In the genomic region with DNA sequence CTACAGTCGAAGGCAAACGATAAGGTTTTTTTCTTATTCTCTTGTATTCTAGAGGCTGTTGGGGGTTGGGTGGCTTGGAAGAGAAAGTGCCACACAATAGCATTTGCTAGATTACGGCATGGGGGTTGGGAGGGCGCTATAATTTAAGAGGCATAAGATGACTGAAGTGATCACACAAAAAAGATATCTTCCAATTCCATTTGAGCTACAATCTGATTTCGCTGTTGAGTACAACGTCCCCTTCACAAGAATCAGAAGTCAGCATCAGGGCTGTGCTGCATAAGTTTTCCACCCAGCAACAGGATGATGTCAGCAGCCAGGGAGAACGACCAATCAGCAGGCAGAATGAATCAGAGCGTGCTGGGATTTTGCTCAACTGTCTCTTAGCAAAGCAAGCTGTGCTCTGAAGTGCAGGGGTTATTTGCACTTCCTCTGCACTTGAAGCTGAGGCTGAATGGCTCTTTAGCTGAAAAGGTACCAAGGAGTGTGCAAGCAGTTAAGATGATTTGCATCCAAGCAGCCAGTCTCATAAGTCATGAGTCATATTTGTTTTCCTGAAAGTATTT, we compare ENCODE assay signal across 1 cellular context.
A peak's percentile ranks its signal among the peaks of the same experiment; 100 is the strongest.
TF ChIP-seq lines count a peak whose summit lies in the region.

No MANE protein-coding gene starts in this region.

TF ChIP-seq in GM12878, 131 proteins besides CTCF, POLR2A, EP300 and RAD21 (continued from another document):
- no peak; the same call in 1 of the 2 replicates for TF ChIP-seq EED (IDR thresholded peaks at IDR 0.05; ENCODE audit: low read depth)
- TF ChIP-seq CHD4 (IDR thresholded peaks at IDR 0.05): no peak
- TF ChIP-seq NR2C2 (IDR thresholded peaks at IDR 0.05; ENCODE audit: borderline replicate concordance, control insufficient read depth, insufficient read length, low read depth): no peak
- TF ChIP-seq, protein P1, sequence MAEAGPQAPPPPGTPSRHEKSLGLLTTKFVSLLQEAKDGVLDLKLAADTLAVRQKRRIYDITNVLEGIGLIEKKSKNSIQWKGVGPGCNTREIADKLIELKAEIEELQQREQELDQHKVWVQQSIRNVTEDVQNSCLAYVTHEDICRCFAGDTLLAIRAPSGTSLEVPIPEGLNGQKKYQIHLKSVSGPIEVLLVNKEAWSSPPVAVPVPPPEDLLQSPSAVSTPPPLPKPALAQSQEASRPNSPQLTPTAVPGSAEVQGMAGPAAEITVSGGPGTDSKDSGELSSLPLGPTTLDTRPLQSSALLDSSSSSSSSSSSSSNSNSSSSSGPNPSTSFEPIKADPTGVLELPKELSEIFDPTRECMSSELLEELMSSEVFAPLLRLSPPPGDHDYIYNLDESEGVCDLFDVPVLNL (IDR thresholded peaks at IDR 0.05; ENCODE audit: low read depth, low read length): no peak
- no peak for TF ChIP-seq RBBP5 (conservative IDR thresholded peaks at IDR 0.05)
- TF ChIP-seq NFIC (IDR thresholded peaks at IDR 0.05; ENCODE audit: low read depth, low read length): no peak; the same call in 1 of the 2 replicates
- TF ChIP-seq, protein P2, sequence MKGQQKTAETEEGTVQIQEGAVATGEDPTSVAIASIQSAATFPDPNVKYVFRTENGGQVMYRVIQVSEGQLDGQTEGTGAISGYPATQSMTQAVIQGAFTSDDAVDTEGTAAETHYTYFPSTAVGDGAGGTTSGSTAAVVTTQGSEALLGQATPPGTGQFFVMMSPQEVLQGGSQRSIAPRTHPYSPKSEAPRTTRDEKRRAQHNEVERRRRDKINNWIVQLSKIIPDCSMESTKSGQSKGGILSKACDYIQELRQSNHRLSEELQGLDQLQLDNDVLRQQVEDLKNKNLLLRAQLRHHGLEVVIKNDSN (IDR thresholded peaks at IDR 0.05; ENCODE audit: borderline replicate concordance, extremely low read length, insufficient read depth, low read depth, low read length): no peak
- TF ChIP-seq ZNF207 (IDR thresholded peaks at IDR 0.05; ENCODE audit: borderline replicate concordance): no peak
- TF ChIP-seq TARDBP (IDR thresholded peaks at IDR 0.05; ENCODE audit: borderline replicate concordance): no peak
- peak; percentile 21; the same call in 1 of the 2 replicates for TF ChIP-seq MTA2 (IDR thresholded peaks at IDR 0.05; ENCODE audit: low read depth)
- TF ChIP-seq, protein P3, sequence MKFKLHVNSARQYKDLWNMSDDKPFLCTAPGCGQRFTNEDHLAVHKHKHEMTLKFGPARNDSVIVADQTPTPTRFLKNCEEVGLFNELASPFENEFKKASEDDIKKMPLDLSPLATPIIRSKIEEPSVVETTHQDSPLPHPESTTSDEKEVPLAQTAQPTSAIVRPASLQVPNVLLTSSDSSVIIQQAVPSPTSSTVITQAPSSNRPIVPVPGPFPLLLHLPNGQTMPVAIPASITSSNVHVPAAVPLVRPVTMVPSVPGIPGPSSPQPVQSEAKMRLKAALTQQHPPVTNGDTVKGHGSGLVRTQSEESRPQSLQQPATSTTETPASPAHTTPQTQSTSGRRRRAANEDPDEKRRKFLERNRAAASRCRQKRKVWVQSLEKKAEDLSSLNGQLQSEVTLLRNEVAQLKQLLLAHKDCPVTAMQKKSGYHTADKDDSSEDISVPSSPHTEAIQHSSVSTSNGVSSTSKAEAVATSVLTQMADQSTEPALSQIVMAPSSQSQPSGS (IDR thresholded peaks at IDR 0.05; ENCODE audit: low read length): peak; percentile 82; the same call in 1 of the 2 replicates
- no peak for TF ChIP-seq EGR1 (IDR thresholded peaks at IDR 0.05; ENCODE audit: borderline replicate concordance in 1 of 2, low read depth in 2 of 2, low read length in 2 of 2)
- TF ChIP-seq ZBED1 (IDR thresholded peaks at IDR 0.05; ENCODE audit: borderline replicate concordance): 0 out of 2 replicates have a peak, but pooled peaks have one; percentile 49
- no peak for TF ChIP-seq SUZ12 (IDR thresholded peaks at IDR 0.05; ENCODE audit: unreplicated experiment)
- no peak for TF ChIP-seq RB1 (IDR thresholded peaks at IDR 0.05; ENCODE audit: borderline replicate concordance)
- no peak for TF ChIP-seq IRF4 (IDR thresholded peaks at IDR 0.05; ENCODE audit: low read depth, low read length)
- TF ChIP-seq SUPT20H (IDR thresholded peaks at IDR 0.05; ENCODE audit: borderline replicate concordance, control insufficient read depth, low read depth, low read length): no peak
- no peak for TF ChIP-seq DPF2 (IDR thresholded peaks at IDR 0.05)
- peak; percentile 95 for TF ChIP-seq ATF7 (IDR thresholded peaks at IDR 0.05; ENCODE audit: low read depth)
- no peak for TF ChIP-seq NRF1 (conservative IDR thresholded peaks at IDR 0.05; ENCODE audit: low read depth, low read length)
- TF ChIP-seq, protein P4, sequence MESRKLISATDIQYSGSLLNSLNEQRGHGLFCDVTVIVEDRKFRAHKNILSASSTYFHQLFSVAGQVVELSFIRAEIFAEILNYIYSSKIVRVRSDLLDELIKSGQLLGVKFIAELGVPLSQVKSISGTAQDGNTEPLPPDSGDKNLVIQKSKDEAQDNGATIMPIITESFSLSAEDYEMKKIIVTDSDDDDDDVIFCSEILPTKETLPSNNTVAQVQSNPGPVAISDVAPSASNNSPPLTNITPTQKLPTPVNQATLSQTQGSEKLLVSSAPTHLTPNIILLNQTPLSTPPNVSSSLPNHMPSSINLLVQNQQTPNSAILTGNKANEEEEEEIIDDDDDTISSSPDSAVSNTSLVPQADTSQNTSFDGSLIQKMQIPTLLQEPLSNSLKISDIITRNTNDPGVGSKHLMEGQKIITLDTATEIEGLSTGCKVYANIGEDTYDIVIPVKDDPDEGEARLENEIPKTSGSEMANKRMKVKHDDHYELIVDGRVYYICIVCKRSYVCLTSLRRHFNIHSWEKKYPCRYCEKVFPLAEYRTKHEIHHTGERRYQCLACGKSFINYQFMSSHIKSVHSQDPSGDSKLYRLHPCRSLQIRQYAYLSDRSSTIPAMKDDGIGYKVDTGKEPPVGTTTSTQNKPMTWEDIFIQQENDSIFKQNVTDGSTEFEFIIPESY (IDR thresholded peaks at IDR 0.05): no peak
- TF ChIP-seq TCF3 (IDR thresholded peaks at IDR 0.05; ENCODE audit: borderline replicate concordance, insufficient read depth, low read depth, low read length): no peak
- TF ChIP-seq FOXM1 (IDR thresholded peaks at IDR 0.05; ENCODE audit: low read depth, low read length): no peak
- TF ChIP-seq BMI1 (IDR thresholded peaks at IDR 0.05; ENCODE audit: borderline replicate concordance): no peak
- TF ChIP-seq SIN3A (IDR thresholded peaks at IDR 0.05; ENCODE audit: low read depth, low read length): no peak
- TF ChIP-seq, protein P5, sequence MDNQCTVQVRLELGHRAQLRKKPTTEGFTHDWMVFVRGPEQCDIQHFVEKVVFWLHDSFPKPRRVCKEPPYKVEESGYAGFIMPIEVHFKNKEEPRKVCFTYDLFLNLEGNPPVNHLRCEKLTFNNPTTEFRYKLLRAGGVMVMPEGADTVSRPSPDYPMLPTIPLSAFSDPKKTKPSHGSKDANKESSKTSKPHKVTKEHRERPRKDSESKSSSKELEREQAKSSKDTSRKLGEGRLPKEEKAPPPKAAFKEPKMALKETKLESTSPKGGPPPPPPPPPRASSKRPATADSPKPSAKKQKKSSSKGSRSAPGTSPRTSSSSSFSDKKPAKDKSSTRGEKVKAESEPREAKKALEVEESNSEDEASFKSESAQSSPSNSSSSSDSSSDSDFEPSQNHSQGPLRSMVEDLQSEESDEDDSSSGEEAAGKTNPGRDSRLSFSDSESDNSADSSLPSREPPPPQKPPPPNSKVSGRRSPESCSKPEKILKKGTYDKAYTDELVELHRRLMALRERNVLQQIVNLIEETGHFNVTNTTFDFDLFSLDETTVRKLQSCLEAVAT (IDR thresholded peaks at IDR 0.05): 0 out of 2 replicates have a peak, but pooled peaks have one; percentile 43
- no peak for TF ChIP-seq NR2F1 (conservative IDR thresholded peaks at IDR 0.05)
- no peak for TF ChIP-seq CBFB (IDR thresholded peaks at IDR 0.05; ENCODE audit: low read depth)
- peak in 1 of 2 experiments; percentile 61; a peak in 1 of 4 replicates for TF ChIP-seq CEBPB (IDR thresholded peaks at IDR 0.05; ENCODE audit: borderline replicate concordance in 1 of 2, low read depth in 2 of 2, low read length in 2 of 2)
- no peak for TF ChIP-seq ASH2L (IDR thresholded peaks at IDR 0.05; ENCODE audit: borderline replicate concordance, low read depth)
- no peak for TF ChIP-seq HDAC6 (IDR thresholded peaks at IDR 0.05; ENCODE audit: unreplicated experiment)
- peak; percentile 93 for TF ChIP-seq CREM (IDR thresholded peaks at IDR 0.05; ENCODE audit: low read depth)
- TF ChIP-seq, protein P6, sequence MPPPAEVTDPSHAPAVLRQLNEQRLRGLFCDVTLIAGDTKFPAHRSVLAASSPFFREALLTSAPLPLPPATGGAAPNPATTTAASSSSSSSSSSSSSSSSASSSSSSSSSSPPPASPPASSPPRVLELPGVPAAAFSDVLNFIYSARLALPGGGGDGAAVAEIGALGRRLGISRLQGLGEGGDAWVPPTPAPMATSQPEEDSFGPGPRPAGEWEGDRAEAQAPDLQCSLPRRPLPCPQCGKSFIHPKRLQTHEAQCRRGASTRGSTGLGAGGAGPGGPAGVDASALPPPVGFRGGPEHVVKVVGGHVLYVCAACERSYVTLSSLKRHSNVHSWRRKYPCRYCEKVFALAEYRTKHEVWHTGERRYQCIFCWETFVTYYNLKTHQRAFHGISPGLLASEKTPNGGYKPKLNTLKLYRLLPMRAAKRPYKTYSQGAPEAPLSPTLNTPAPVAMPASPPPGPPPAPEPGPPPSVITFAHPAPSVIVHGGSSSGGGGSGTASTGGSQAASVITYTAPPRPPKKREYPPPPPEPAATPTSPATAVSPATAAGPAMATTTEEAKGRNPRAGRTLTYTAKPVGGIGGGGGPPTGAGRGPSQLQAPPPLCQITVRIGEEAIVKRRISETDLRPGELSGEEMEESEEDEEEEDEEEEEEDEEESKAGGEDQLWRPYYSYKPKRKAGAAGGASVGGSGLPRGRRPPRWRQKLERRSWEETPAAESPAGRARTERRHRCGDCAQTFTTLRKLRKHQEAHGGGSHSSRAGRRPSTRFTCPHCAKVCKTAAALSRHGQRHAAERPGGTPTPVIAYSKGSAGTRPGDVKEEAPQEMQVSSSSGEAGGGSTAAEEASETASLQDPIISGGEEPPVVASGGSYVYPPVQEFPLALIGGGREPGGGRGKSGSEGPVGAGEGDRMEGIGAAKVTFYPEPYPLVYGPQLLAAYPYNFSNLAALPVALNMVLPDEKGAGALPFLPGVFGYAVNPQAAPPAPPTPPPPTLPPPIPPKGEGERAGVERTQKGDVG (CRISPR knock-in tag; IDR thresholded peaks at IDR 0.05): no peak
- TF ChIP-seq ZNF24 (IDR thresholded peaks at IDR 0.05): no peak
- no peak for TF ChIP-seq GATAD2B (conservative IDR thresholded peaks at IDR 0.05; ENCODE audit: low read depth)
- no peak for TF ChIP-seq BRCA1 (IDR thresholded peaks at IDR 0.05; ENCODE audit: low read depth, low read length)
- TF ChIP-seq WRNIP1 (IDR thresholded peaks at IDR 0.05; ENCODE audit: borderline replicate concordance, low read depth, low read length): no peak
- TF ChIP-seq, protein P7, sequence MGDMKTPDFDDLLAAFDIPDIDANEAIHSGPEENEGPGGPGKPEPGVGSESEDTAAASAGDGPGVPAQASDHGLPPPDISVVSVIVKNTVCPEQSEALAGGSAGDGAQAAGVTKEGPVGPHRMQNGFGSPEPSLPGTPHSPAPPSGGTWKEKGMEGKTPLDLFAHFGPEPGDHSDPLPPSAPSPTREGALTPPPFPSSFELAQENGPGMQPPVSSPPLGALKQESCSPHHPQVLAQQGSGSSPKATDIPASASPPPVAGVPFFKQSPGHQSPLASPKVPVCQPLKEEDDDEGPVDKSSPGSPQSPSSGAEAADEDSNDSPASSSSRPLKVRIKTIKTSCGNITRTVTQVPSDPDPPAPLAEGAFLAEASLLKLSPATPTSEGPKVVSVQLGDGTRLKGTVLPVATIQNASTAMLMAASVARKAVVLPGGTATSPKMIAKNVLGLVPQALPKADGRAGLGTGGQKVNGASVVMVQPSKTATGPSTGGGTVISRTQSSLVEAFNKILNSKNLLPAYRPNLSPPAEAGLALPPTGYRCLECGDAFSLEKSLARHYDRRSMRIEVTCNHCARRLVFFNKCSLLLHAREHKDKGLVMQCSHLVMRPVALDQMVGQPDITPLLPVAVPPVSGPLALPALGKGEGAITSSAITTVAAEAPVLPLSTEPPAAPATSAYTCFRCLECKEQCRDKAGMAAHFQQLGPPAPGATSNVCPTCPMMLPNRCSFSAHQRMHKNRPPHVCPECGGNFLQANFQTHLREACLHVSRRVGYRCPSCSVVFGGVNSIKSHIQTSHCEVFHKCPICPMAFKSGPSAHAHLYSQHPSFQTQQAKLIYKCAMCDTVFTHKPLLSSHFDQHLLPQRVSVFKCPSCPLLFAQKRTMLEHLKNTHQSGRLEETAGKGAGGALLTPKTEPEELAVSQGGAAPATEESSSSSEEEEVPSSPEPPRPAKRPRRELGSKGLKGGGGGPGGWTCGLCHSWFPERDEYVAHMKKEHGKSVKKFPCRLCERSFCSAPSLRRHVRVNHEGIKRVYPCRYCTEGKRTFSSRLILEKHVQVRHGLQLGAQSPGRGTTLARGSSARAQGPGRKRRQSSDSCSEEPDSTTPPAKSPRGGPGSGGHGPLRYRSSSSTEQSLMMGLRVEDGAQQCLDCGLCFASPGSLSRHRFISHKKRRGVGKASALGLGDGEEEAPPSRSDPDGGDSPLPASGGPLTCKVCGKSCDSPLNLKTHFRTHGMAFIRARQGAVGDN (IDR thresholded peaks at IDR 0.05): peak; percentile 82
- peak; percentile 99 for TF ChIP-seq RFX5 (IDR thresholded peaks at IDR 0.05; ENCODE audit: low read depth, low read length)
- TF ChIP-seq BCL11A (IDR thresholded peaks at IDR 0.05; ENCODE audit: low read depth, low read length): no peak
- no peak for TF ChIP-seq SREBF1 (IDR thresholded peaks at IDR 0.05; ENCODE audit: low read length)
- no peak for TF ChIP-seq EZH2 (IDR thresholded peaks at IDR 0.05; ENCODE audit: borderline replicate concordance, control insufficient read depth, low read depth, low read length)
- no peak for TF ChIP-seq MEF2A (IDR thresholded peaks at IDR 0.05; ENCODE audit: insufficient read depth, low read depth, low read length)
- TF ChIP-seq KAT2A (conservative IDR thresholded peaks at IDR 0.05; ENCODE audit: control insufficient read depth, low read depth, low read length): no peak
- TF ChIP-seq SPI1 (IDR thresholded peaks at IDR 0.05; ENCODE audit: borderline replicate concordance, insufficient read depth, low read depth, low read length): peak; percentile 88
- TF ChIP-seq CBX5 (IDR thresholded peaks at IDR 0.05; ENCODE audit: low read depth): peak; percentile 44; the same call in 1 of the 2 replicates
- TF ChIP-seq, protein P8, sequence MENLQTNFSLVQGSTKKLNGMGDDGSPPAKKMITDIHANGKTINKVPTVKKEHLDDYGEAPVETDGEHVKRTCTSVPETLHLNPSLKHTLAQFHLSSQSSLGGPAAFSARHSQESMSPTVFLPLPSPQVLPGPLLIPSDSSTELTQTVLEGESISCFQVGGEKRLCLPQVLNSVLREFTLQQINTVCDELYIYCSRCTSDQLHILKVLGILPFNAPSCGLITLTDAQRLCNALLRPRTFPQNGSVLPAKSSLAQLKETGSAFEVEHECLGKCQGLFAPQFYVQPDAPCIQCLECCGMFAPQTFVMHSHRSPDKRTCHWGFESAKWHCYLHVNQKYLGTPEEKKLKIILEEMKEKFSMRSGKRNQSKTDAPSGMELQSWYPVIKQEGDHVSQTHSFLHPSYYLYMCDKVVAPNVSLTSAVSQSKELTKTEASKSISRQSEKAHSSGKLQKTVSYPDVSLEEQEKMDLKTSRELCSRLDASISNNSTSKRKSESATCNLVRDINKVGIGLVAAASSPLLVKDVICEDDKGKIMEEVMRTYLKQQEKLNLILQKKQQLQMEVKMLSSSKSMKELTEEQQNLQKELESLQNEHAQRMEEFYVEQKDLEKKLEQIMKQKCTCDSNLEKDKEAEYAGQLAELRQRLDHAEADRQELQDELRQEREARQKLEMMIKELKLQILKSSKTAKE (IDR thresholded peaks at IDR 0.05; ENCODE audit: low read depth, poor library complexity, severe bottlenecking): peak; percentile 15
- TF ChIP-seq HCFC1 (IDR thresholded peaks at IDR 0.05; ENCODE audit: low read length): no peak
- peak; percentile 95 for TF ChIP-seq CREB1 (IDR thresholded peaks at IDR 0.05; ENCODE audit: low read depth)
- TF ChIP-seq CHD2 (IDR thresholded peaks at IDR 0.05; ENCODE audit: borderline replicate concordance, low read depth, low read length): peak; percentile 51; the same call in 1 of the 2 replicates
